In the genomic region with DNA sequence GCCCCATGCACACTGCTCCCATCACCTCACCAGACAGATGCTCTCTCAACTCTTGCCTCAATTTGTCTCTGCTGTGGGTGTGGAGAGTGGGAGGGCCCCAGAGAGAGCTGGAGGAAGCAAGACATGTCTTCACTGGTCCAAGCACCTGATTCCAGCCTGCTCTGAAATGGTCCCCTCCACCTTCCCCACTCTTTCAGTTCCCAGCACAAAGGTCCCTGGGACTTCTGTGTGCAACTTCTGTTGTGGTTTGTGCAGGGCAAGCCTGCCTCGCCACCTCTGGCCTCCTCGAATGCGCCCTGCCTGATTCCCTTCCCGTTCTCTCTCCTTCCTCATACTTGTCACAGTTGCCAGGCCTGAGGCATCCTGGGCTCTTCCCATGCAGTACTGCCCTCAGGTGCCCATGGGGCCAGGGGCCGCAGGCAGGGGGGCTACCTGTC, we compare ENCODE assay signal across 19 cellular contexts.
DNase-seq lines count a peak whose midpoint lies in the region; ATAC-seq, FAIRE-seq and TF ChIP-seq lines count a peak whose summit lies in the region.
"Had no signal": no experiment of that assay in that cellular context is flagged by ENCODE, and none has a peak within 500 bp of the region (broad histone marks: within the 10 kb centered on the region; RNA-seq: fewer than 3 reads in every experiment).

No MANE protein-coding gene starts in this region.

- no peak for TF ChIP-seq POLR2A in K562 (conservative IDR thresholded peaks at IDR 0.05)
- no peak for TF ChIP-seq POLR2A in transverse colon (IDR thresholded peaks at IDR 0.05)
- TF ChIP-seq POLR2A in GM18505 (IDR thresholded peaks at IDR 0.05; ENCODE audit: borderline replicate concordance, extremely low read depth, insufficient read depth, insufficient read length): no peak

- no peak for DNase-seq in activated CD4-positive, alpha-beta T cell treated with anti-CD3 and anti-CD28 coated beads, Interleukin-2, amount 10 ng/mL, durations not matched to agents 7 days and 5 days
- DNase-seq in activated CD4-positive, alpha-beta T cell treated with anti-CD3 and anti-CD28 coated beads, Interleukin-2, amount 50 U/mL, for 1 hour: no peak
- no peak for DNase-seq in K562 (ENCODE audit: extremely low read depth in 1 of 4, low spot score in 3 of 4)
- peak; percentile 51 for DNase-seq in kidney tubule cell (ENCODE audit: low spot score)
- no peak for DNase-seq in transverse colon
- DNase-seq in stimulated activated CD4-positive, alpha-beta T cell treated with anti-CD3 and anti-CD28 coated beads, Interleukin-12 subunit alpha, Interleukin-12 subunit beta, amount 100 ng/mL, for 4 hours: no peak
- DNase-seq: 8988T; activated CD4-positive, alpha-beta T cell treated with anti-CD3 and anti-CD28 coated beads, Interleukin-2, amount 50 U/mL, for 48 hours; activated naive CD4-positive, alpha-beta T cell treated with Interleukin-2 at 50 U/mL for 16 hours; C1 segment of cervical spinal cord; Karpas-422; NCI-H1417 treated with DMSO at 0.1 percent for 48 hours; NCI-H2171; NCI-H774; right lobe of liver had no signal

- POLR2A ChIA-PET in activated CD4-positive, alpha-beta T cell treated with anti-CD3 and anti-CD28 coated beads, Interleukin-2, amount 10 ng/mL, durations not matched to agents 7 days and 5 days (lab: Charles Lee): no interaction called here
- POLR2A ChIA-PET in K562 (lab: Yijun Ruan, JAX): no interaction called here

- no peaks in the 10 kb centered on the region for H3K9me1 ChIP-seq in K562 (ENCODE audit: control insufficient read depth, insufficient read depth, low read length)

- TF ChIP-seq EP300 in K562 (IDR thresholded peaks at IDR 0.05; ENCODE audit: low read length): no peak
- TF ChIP-seq EP300 in transverse colon (IDR thresholded peaks at IDR 0.05; ENCODE audit: low read depth): no peak

- no peak overlapping the region for H3K4me2 ChIP-seq in K562 (ENCODE audit: insufficient read depth, low read length)

- H3K36me3 Mint-ChIP-seq in activated CD4-positive, alpha-beta T cell treated with anti-CD3 and anti-CD28 coated beads, Interleukin-2, amount 10 ng/mL, durations not matched to agents 7 days and 5 days (ENCODE audit: low read depth): no peaks in the 10 kb centered on the region

- H3K79me2 ChIP-seq in K562 (ENCODE audit: control insufficient read depth, insufficient read depth, low read length): no peaks in the 10 kb centered on the region

- CTCF ChIA-PET in activated CD4-positive, alpha-beta T cell treated with anti-CD3 and anti-CD28 coated beads, Interleukin-2, amount 10 ng/mL, durations not matched to agents 7 days and 5 days (lab: Charles Lee): no interaction called here
- CTCF ChIA-PET in K562 (lab: Yijun Ruan, JAX; ENCODE audit: low intra/inter-chr PET ratio): no interaction called here

- no peaks in the 10 kb centered on the region for H3K27me3 Mint-ChIP-seq in activated CD4-positive, alpha-beta T cell treated with anti-CD3 and anti-CD28 coated beads, Interleukin-2, amount 10 ng/mL, durations not matched to agents 7 days and 5 days
- H3K27me3 Mint-ChIP-seq: brain had no signal

- peak; percentile 14; the same call in 2 of the 3 replicates for ATAC-seq in K562
- ATAC-seq in GM18505 (IDR thresholded peaks at IDR 0.05; ENCODE audit: unreplicated experiment): no peak
- ATAC-seq in GM18907 (IDR thresholded peaks at IDR 0.05; ENCODE audit: unreplicated experiment): no peak
- ATAC-seq: right lobe of liver had no signal

- H3K27me3 ChIP-seq in K562 (ENCODE audit: control insufficient read depth in 2 of 2, insufficient read depth in 2 of 2, low read length in 2 of 2) (peaks cover 2 to 7% of the 10 kb centered on the region in 2 experiments; a peak in 2 of 5 replicates), transverse colon (no peaks in the 10 kb centered on the region)
- H3K27me3 ChIP-seq: right lobe of liver had no signal

- no peak for TF ChIP-seq CTCF in K562 (IDR thresholded peaks at IDR 0.05 in 2 of 3, conservative IDR thresholded peaks at IDR 0.05 in 1 of 3; ENCODE audit: insufficient read depth in 2 of 3, low read depth in 1 of 3, low read length in 3 of 3)
- no peak for TF ChIP-seq CTCF in transverse colon (IDR thresholded peaks at IDR 0.05)

- H3K4me1 Mint-ChIP-seq in activated CD4-positive, alpha-beta T cell treated with anti-CD3 and anti-CD28 coated beads, Interleukin-2, amount 10 ng/mL, durations not matched to agents 7 days and 5 days: peaks cover 4% of the 10 kb centered on the region

- H3K9me3 ChIP-seq in K562 (replicated peaks; ENCODE audit: control insufficient read depth, insufficient read depth, low read depth, low read length) (no peaks in the 10 kb centered on the region), transverse colon (no peaks in the 10 kb centered on the region)
- H3K9me3 ChIP-seq: right lobe of liver had no signal

- BruUV-seq in K562 (replicated peaks; lab: Mats Ljungman, UMichigan): no TSS peak

- no peak for TF ChIP-seq RAD21 in K562 (CRISPR knock-in tag; conservative IDR thresholded peaks at IDR 0.05 in 1 of 2, IDR thresholded peaks at IDR 0.05 in 1 of 2)

- H3K27ac ChIP-seq in K562 (ENCODE audit: extremely low read depth, low read depth, low read length): no peak overlapping the region
- peak overlapping the region; percentile 75 to 87 (median 82) for H3K27ac ChIP-seq in transverse colon
- H3K27ac ChIP-seq: right lobe of liver had no signal

- intact Hi-C loops in K562 (cut with micrococcal nuclease) (no loop called here), transverse colon (cut with DNase I; ENCODE audit: low total_unique reads) (no loop called here)

- no peak for FAIRE-seq in K562 (lab: Jason Lieb, UNC)
- FAIRE-seq: H54 had no signal

- H3K4me1 ChIP-seq in K562 (replicated peaks in 1 of 2; ENCODE audit: control insufficient read depth in 2 of 2, insufficient read depth in 2 of 2, low read length in 2 of 2) (peaks cover 2 to 7% of the 10 kb centered on the region in 2 experiments; a peak in 2 of 5 replicates), transverse colon (peaks cover 8 to 36% (median 16%) of the 10 kb centered on the region in 4 donors)
- H3K4me1 ChIP-seq: right lobe of liver had no signal

- no peak overlapping the region for H2AFZ ChIP-seq in K562 (ENCODE audit: low read depth, low read length)

- no peaks in the 10 kb centered on the region; the same call in 1 of the 2 replicates for H4K20me1 ChIP-seq in K562 (replicated peaks; ENCODE audit: control insufficient read depth, insufficient read depth, low read length)

- H3K27ac Mint-ChIP-seq in activated CD4-positive, alpha-beta T cell treated with anti-CD3 and anti-CD28 coated beads, Interleukin-2, amount 10 ng/mL, durations not matched to agents 7 days and 5 days: peak overlapping the region; percentile 72

- H3K9me3 Mint-ChIP-seq in activated CD4-positive, alpha-beta T cell treated with anti-CD3 and anti-CD28 coated beads, Interleukin-2, amount 10 ng/mL, durations not matched to agents 7 days and 5 days: no peaks in the 10 kb centered on the region
- H3K9me3 Mint-ChIP-seq: brain had no signal

- no peak overlapping the region for H3K4me3 ChIP-seq in K562
- no peak overlapping the region for H3K4me3 ChIP-seq in transverse colon
- H3K4me3 ChIP-seq: right lobe of liver had no signal

- WGBS in K562 (ENCODE audit: insufficient coverage, low coverage, missing lambda C conversion rate): 56% methylated on average over 5 of the region's 5 CpGs
- 80 to 92% methylated on average over 2 to 5 of the region's 5 CpGs for WGBS in transverse colon (ENCODE audit: low coverage in 1 of 2), 2 donors

- H3K36me3 ChIP-seq in K562 (ENCODE audit: control insufficient read depth, insufficient read depth, low read length): no peaks in the 10 kb centered on the region
- H3K36me3 ChIP-seq in transverse colon: no peaks in the 10 kb centered on the region
- H3K36me3 ChIP-seq: right lobe of liver had no signal

- H3K4me3 Mint-ChIP-seq in activated CD4-positive, alpha-beta T cell treated with anti-CD3 and anti-CD28 coated beads, Interleukin-2, amount 10 ng/mL, durations not matched to agents 7 days and 5 days: no peak overlapping the region
- H3K4me3 Mint-ChIP-seq: brain had no signal

- in situ Hi-C loops in K562 (cut with MboI) (no loop called here), transverse colon (cut with MboI; ENCODE audit: low pct_ligation_motif_present in 1 of 4, low pct_unique_long_range_greater_than_20kb in 1 of 4, low sequenced_read_pairs in 3 of 4) (no loop called here)

- H3K9ac ChIP-seq in K562 (ENCODE audit: insufficient read depth in 1 of 2, low read depth in 2 of 2, low read length in 2 of 2): no peak overlapping the region

TF ChIP-seq in K562, 482 proteins besides CTCF, POLR2A, EP300 and RAD21 (continues in another document):
- no peak for TF ChIP-seq CCAR2 (IDR thresholded peaks at IDR 0.05; ENCODE audit: low read depth, low read length)
- no peak for TF ChIP-seq ZNF23 (CRISPR knock-in tag; IDR thresholded peaks at IDR 0.05)
- no peak for TF ChIP-seq L3MBTL2 (IDR thresholded peaks at IDR 0.05)
- no peak for TF ChIP-seq ZKSCAN1 (IDR thresholded peaks at IDR 0.05; ENCODE audit: low read depth, low read length)
- no peak for TF ChIP-seq MCM2 (IDR thresholded peaks at IDR 0.05; ENCODE audit: low read depth)
- no peak for TF ChIP-seq TAF9B (IDR thresholded peaks at IDR 0.05; ENCODE audit: partially characterized antibody)
- TF ChIP-seq ZNF134 (CRISPR knock-in tag; conservative IDR thresholded peaks at IDR 0.05): no peak
- TF ChIP-seq, protein P1, sequence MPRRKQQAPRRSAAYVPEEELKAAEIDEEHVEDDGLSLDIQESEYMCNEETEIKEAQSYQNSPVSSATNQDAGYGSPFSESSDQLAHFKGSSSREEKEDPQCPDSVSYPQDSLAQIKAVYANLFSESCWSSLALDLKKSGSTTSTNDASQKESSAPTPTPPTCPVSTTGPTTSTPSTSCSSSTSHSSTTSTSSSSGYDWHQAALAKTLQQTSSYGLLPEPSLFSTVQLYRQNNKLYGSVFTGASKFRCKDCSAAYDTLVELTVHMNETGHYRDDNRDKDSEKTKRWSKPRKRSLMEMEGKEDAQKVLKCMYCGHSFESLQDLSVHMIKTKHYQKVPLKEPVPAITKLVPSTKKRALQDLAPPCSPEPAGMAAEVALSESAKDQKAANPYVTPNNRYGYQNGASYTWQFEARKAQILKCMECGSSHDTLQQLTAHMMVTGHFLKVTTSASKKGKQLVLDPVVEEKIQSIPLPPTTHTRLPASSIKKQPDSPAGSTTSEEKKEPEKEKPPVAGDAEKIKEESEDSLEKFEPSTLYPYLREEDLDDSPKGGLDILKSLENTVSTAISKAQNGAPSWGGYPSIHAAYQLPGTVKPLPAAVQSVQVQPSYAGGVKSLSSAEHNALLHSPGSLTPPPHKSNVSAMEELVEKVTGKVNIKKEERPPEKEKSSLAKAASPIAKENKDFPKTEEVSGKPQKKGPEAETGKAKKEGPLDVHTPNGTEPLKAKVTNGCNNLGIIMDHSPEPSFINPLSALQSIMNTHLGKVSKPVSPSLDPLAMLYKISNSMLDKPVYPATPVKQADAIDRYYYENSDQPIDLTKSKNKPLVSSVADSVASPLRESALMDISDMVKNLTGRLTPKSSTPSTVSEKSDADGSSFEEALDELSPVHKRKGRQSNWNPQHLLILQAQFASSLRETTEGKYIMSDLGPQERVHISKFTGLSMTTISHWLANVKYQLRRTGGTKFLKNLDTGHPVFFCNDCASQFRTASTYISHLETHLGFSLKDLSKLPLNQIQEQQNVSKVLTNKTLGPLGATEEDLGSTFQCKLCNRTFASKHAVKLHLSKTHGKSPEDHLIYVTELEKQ (CRISPR knock-in tag; IDR thresholded peaks at IDR 0.05): no peak
